In genomic region chr7:51295435-51296269, GRCh38 we compare ENCODE assay signal across 19 cellular contexts. TPM values are rescaled to one million over a fixed set of nuclear protein-coding genes. Genes with fewer than 3 reads are reported as not detected.
DNase-seq lines count a peak whose midpoint lies in the region; ATAC-seq and TF ChIP-seq lines count a peak whose summit lies in the region.
"Had no signal": no experiment of that assay in that cellular context is flagged by ENCODE, and none has a peak within 500 bp of the region (broad histone marks: within the 10 kb centered on the region; RNA-seq: fewer than 3 reads in every experiment).

No MANE protein-coding gene starts in this region.

- TF ChIP-seq POLR2A in transverse colon (IDR thresholded peaks at IDR 0.05): no peak

- no peaks in the 10 kb centered on the region for H3K27me3 ChIP-seq in right atrium auricular region
- H3K27me3 ChIP-seq in transverse colon: no peaks in the 10 kb centered on the region
- no peaks in the 10 kb centered on the region for H3K27me3 ChIP-seq in foreskin keratinocyte
- H3K27me3 ChIP-seq: upper lobe of right lung had no signal

- peak overlapping the region; percentile 31 to 78 for H3K27ac ChIP-seq in right atrium auricular region
- peak overlapping the region; percentile 54 to 75 (median 73) for H3K27ac ChIP-seq in transverse colon
- H3K27ac ChIP-seq in foreskin keratinocyte: no peak overlapping the region
- H3K27ac ChIP-seq: upper lobe of right lung had no signal

- WGBS in transverse colon (ENCODE audit: low coverage in 1 of 2), 2 donors: 51 to 59% methylated on average over 3 of the region's 3 CpGs

- TF ChIP-seq CTCF in right atrium auricular region (IDR thresholded peaks at IDR 0.05) (no peak), transverse colon (IDR thresholded peaks at IDR 0.05) (peak in 2 of 5 experiments; percentile 27 to 28), foreskin keratinocyte (conservative IDR thresholded peaks at IDR 0.05) (no peak)

- H3K36me3 ChIP-seq in right atrium auricular region (no peaks in the 10 kb centered on the region), transverse colon (no peaks in the 10 kb centered on the region)
- H3K36me3 ChIP-seq: upper lobe of right lung had no signal

- H3K9me3 ChIP-seq in right atrium auricular region (no peaks in the 10 kb centered on the region), transverse colon (no peaks in the 10 kb centered on the region)
- H3K9me3 ChIP-seq: upper lobe of right lung had no signal

- ATAC-seq in foreskin keratinocyte: no peak
- ATAC-seq: stimulated activated naive B cell treated with anti-CD40 and anti-IgM and Interleukin-4, amounts not matched to agents 10 μg/mL and 1 μg/mL and 100 μg/mL, for 72 hours; upper lobe of right lung had no signal

- in situ Hi-C loops in transverse colon (cut with MboI; ENCODE audit: low pct_ligation_motif_present in 1 of 4, low pct_unique_long_range_greater_than_20kb in 1 of 4, low sequenced_read_pairs in 3 of 4): no loop called here

- DNase-seq in NCI-H510A treated with DMSO at 0.1 percent for 48 hours (lab: John Stamatoyannopoulos, UW) (peak; percentile 58), NCI-H510A (lab: John Stamatoyannopoulos, UW) (no peak), SW480 (ENCODE audit: low spot score) (peak; percentile 34), right atrium auricular region (ENCODE audit: low spot score) (no peak), transverse colon (peak; percentile 68), amniotic stem cell (lab: John Stamatoyannopoulos, UW) (no peak), foreskin keratinocyte (no peak)
- no peak for DNase-seq in stimulated activated CD4-positive, alpha-beta T cell treated with anti-CD3 and anti-CD28 coated beads, Interleukin-12 subunit alpha, Interleukin-12 subunit beta, amount 100 ng/mL, for 4 hours
- DNase-seq: activated naive CD4-positive, alpha-beta T cell treated with Interleukin-2 at 50 U/mL for 16 hours; aorta; DMS79 treated with DMSO at 0.1 percent for 48 hours; hippocampal formation; islet precursor cell; NCI-H2171; stimulated activated CD4-positive, alpha-beta T cell treated with anti-CD3 and anti-CD28 coated beads, Interleukin-15, amount 100 ng/mL, for 24 hours; stimulated activated naive B cell treated with anti-CD40 and anti-IgM and Interleukin-4, amounts not matched to agents 10 μg/mL and 1 μg/mL and 100 μg/mL, for 72 hours; upper lobe of right lung had no signal

- intact Hi-C loops in transverse colon (cut with DNase I; ENCODE audit: low total_unique reads): no loop called here

- H3K4me1 ChIP-seq in right atrium auricular region: peaks cover 0 to 13% of the 10 kb centered on the region in 2 donors
- peaks cover under 1 to 42% (median 23%) of the 10 kb centered on the region in 4 donors for H3K4me1 ChIP-seq in transverse colon
- no peaks in the 10 kb centered on the region for H3K4me1 ChIP-seq in foreskin keratinocyte
- H3K4me1 ChIP-seq: upper lobe of right lung had no signal

- TF ChIP-seq EP300 in transverse colon (IDR thresholded peaks at IDR 0.05; ENCODE audit: low read depth): no peak

- H3K4me3 ChIP-seq in right atrium auricular region (no peak overlapping the region), transverse colon (no peak overlapping the region)
- H3K4me3 ChIP-seq: upper lobe of right lung had no signal

RNA-seq across cellular contexts. Expression of gene COBL, which starts 21.0 kb away (rescaled TPM):
- total RNA-seq in right atrium auricular region (10 to 100 TPM; 26.3 to 31.4 TPM), transverse colon (100 to 1,000 TPM in 1 of 4 donors, 10 to 100 TPM in 3; 62.4 to 114 (median 72.2) TPM), foreskin keratinocyte (0.78 and 1.4 TPM in 2 replicates)
- 0.21 and 0.66 TPM in 2 replicates for polyA plus RNA-seq in foreskin keratinocyte
- polyA plus RNA-seq: CD14-positive monocyte, IgD-negative memory B cell had no signal

Comparison
In these comparisons a context has a peak if more than half of its experiments do, and no peak if none do; other contexts are left out.
1. DNase-seq: peak in NCI-H510A treated with DMSO at 0.1 percent for 48 hours (single experiment), SW480 (single experiment) and transverse colon (single experiment); none in NCI-H510A (single experiment), right atrium auricular region (single experiment), amniotic stem cell (single experiment), stimulated activated CD4-positive, alpha-beta T cell treated with anti-CD3 and anti-CD28 coated beads, Interleukin-12 subunit alpha, Interleukin-12 subunit beta, amount 100 ng/mL, for 4 hours (single experiment) and foreskin keratinocyte (0 of 2).
2. RNA of gene COBL, which starts 21.0 kb away (total RNA-seq): 62.4 to 114 TPM in transverse colon and 26.3 to 31.4 TPM in right atrium auricular region; 0.78 to 1.4 TPM in foreskin keratinocyte; every median in the first group is over 10 times any median in the second.